In genomic region chr3:42025388-42026138, GRCh38 we compare ENCODE assay signal across 8 cellular contexts.
DNase-seq lines count a peak whose midpoint lies in the region; ATAC-seq and TF ChIP-seq lines count a peak whose summit lies in the region.

No MANE protein-coding gene starts in this region.

- 0% methylated on average over 7 of the region's 7 CpGs for WGBS in mesenchymal stem cell
- 6% methylated on average over 7 of the region's 7 CpGs for WGBS in thymus

- H3K27me3 ChIP-seq in mesenchymal stem cell (ENCODE audit: control insufficient read depth in 1 of 2, insufficient read depth in 1 of 2, low read length in 2 of 2), result no peaks in the 10 kb centered on the region
- no peaks in the 10 kb centered on the region for H3K27me3 ChIP-seq in thymus (ENCODE audit: control insufficient read depth, insufficient read depth)

- peaks cover 17% of the 10 kb centered on the region for H3K79me1 ChIP-seq in mesenchymal stem cell (replicated peaks; ENCODE audit: low read length, poor library complexity, severe bottlenecking)

- ATAC-seq in GM21825 (IDR thresholded peaks at IDR 0.05; ENCODE audit: unreplicated experiment) (peak; percentile 55), SK-N-SH treated with all-trans-retinoic acid at 6 μM for 48 hours (peak; percentile 71), HG03457 (IDR thresholded peaks at IDR 0.05; ENCODE audit: unreplicated experiment) (no peak)

- H2BK12ac ChIP-seq in mesenchymal stem cell (ENCODE audit: low read length in 2 of 2), result no peak overlapping the region

- H2BK15ac ChIP-seq in mesenchymal stem cell (ENCODE audit: low read depth, poor library complexity, severe bottlenecking), result no peak overlapping the region

- H3K14ac ChIP-seq in mesenchymal stem cell (ENCODE audit: low read length in 2 of 2), result no peak overlapping the region

- H4K91ac ChIP-seq in mesenchymal stem cell (ENCODE audit: low read length), result no peak overlapping the region

- H3K4me2 ChIP-seq in mesenchymal stem cell (ENCODE audit: low read length, poor library complexity, severe bottlenecking), result peak overlapping the region; percentile 28

- no peak overlapping the region for H4K8ac ChIP-seq in mesenchymal stem cell (ENCODE audit: low read length)

- DNase-seq in DMS79 treated with DMSO at 0.1 percent for 48 hours (lab: John Stamatoyannopoulos, UW) (peak; percentile 48), NCI-H1105 (lab: John Stamatoyannopoulos, UW) (peak; percentile 79), epithelial cell of prostate (ENCODE audit: low read depth, low spot score) (peak; percentile 33), mesenchymal stem cell (peak; percentile 99)

- no peak overlapping the region for H3K4ac ChIP-seq in mesenchymal stem cell (ENCODE audit: low read depth in 1 of 2, low read length in 2 of 2)

- H3K9me3 ChIP-seq in mesenchymal stem cell (ENCODE audit: control insufficient read depth, low read length) (no peaks in the 10 kb centered on the region), thymus (ENCODE audit: control insufficient read depth) (no peaks in the 10 kb centered on the region)

- peak overlapping the region in 1 of 2 experiments; percentile 66 for H3K18ac ChIP-seq in mesenchymal stem cell (ENCODE audit: low read depth in 1 of 2, low read length in 2 of 2)

- H3K27ac ChIP-seq in epithelial cell of prostate, result peak overlapping the region; percentile 73
- H3K27ac ChIP-seq in mesenchymal stem cell (ENCODE audit: low read length, poor library complexity, severe bottlenecking), result peak overlapping the region; percentile 86
- peak overlapping the region; percentile 3 for H3K27ac ChIP-seq in thymus (ENCODE audit: low read depth)

- H3K4me1 ChIP-seq in mesenchymal stem cell (ENCODE audit: control insufficient read depth, insufficient read depth, low read depth, low read length) (peaks cover 16% of the 10 kb centered on the region), thymus (ENCODE audit: control insufficient read depth, insufficient read depth, low read length) (peaks cover 8% of the 10 kb centered on the region)

- no peak overlapping the region for H3K23ac ChIP-seq in mesenchymal stem cell (ENCODE audit: low read length in 2 of 2)

- peak overlapping the region in 1 of 2 experiments; percentile 63 for H3K4me3 ChIP-seq in mesenchymal stem cell (ENCODE audit: insufficient read depth in 1 of 2, low read depth in 1 of 2, low read length in 2 of 2)
- no peak overlapping the region for H3K4me3 ChIP-seq in thymus (ENCODE audit: low read length)

- H3K9ac ChIP-seq in mesenchymal stem cell (ENCODE audit: low read length), result peak overlapping the region; percentile 94

- H3K36me3 ChIP-seq in mesenchymal stem cell (ENCODE audit: control insufficient read depth in 1 of 2, insufficient read depth in 2 of 2, low read depth in 1 of 2, low read length in 2 of 2), result no peaks in the 10 kb centered on the region
- no peaks in the 10 kb centered on the region for H3K36me3 ChIP-seq in thymus (ENCODE audit: control insufficient read depth, insufficient read depth)

- H2BK120ac ChIP-seq in mesenchymal stem cell (ENCODE audit: low read depth, low read length), result no peak overlapping the region

- H2AK5ac ChIP-seq in mesenchymal stem cell (ENCODE audit: low read length, severe bottlenecking), result no peak overlapping the region

- H2BK5ac ChIP-seq in mesenchymal stem cell (ENCODE audit: low read depth, low read length, poor library complexity, severe bottlenecking), result no peak overlapping the region

- H2AFZ ChIP-seq in mesenchymal stem cell (ENCODE audit: low read depth, low read length), result no peak overlapping the region

TF ChIP-seq in SK-N-SH treated with all-trans-retinoic acid at 6 μM for 48 hours, 23 proteins besides CTCF, POLR2A, EP300 and RAD21:
- peak; percentile 67; the same call in 1 of the 2 replicates for TF ChIP-seq TCF4 (CRISPR knock-in tag; IDR thresholded peaks at IDR 0.05; ENCODE audit: borderline replicate concordance)
- TF ChIP-seq ZC3H10 (CRISPR knock-in tag; IDR thresholded peaks at IDR 0.05), result no peak

Comparison
In these comparisons a context has a peak if more than half of its experiments do, and no peak if none do; other contexts are left out.
1. DNase-seq: peak in every context shown above with its lines; median percentile 99 in mesenchymal stem cell; 79 in NCI-H1105; 48 in DMS79 treated with DMSO at 0.1 percent for 48 hours; 33 in epithelial cell of prostate.
2. H3K27ac ChIP-seq: peak in every context shown above with its lines; median percentile 86 in mesenchymal stem cell; 73 in epithelial cell of prostate; 3 in thymus.